ENCODE assay signal across 25 cellular contexts in genomic region chr19:33601583-33601982, GRCh38. TPM values are rescaled to one million over a fixed set of nuclear protein-coding genes. Genes with fewer than 3 reads are reported as not detected.
"Had no signal": no experiment of that assay in that cellular context is flagged by ENCODE, and none has a peak within 500 bp of the region (broad histone marks: within the 10 kb centered on the region; RNA-seq: fewer than 3 reads in every experiment).

No MANE protein-coding gene starts in this region.

- H3K4me3 ChIP-seq: colonic mucosa, esophagus squamous epithelium, gastrocnemius medialis, heart right ventricle, left lung, lower lobe of right lung had no signal

- H3K36me3 ChIP-seq: colonic mucosa, esophagus squamous epithelium, gastrocnemius medialis, heart right ventricle, left lung, lower lobe of right lung had no signal

- H3K9me3 ChIP-seq: colonic mucosa had no signal

- H3K4me1 ChIP-seq: colonic mucosa, esophagus squamous epithelium, gastrocnemius medialis, heart right ventricle, left lung, lower lobe of right lung had no signal

- H3K27me3 ChIP-seq: colonic mucosa had no signal

- H3K27ac ChIP-seq: colonic mucosa, epithelial cell of prostate, esophagus squamous epithelium, gastrocnemius medialis, heart right ventricle, left lung, lower lobe of right lung had no signal

- FAIRE-seq: endometrium, islet of Langerhans, keratinocyte had no signal

- DNase-seq: colonic mucosa; cortex of kidney; effector CD8-positive, alpha-beta T cell; effector memory CD8-positive, alpha-beta T cell; endodermal cell; erythroblast; esophagus squamous epithelium; foreskin fibroblast; foreskin melanocyte; gastrocnemius medialis; glutamatergic neuron; head of caudate nucleus; heart right ventricle; hippocampal formation; left cardiac atrium; left lung; left ventricle myocardium superior; lower lobe of right lung; mesenchymal stem cell; midbrain had no signal

RNA-seq across cellular contexts. Expression of gene CHST8, which starts 20.2 kb away (rescaled TPM):
- total RNA-seq: colonic mucosa, kidney epithelial cell, left ventricle myocardium superior, lower lobe of right lung had no signal
- polyA plus RNA-seq: keratinocyte had no signal
